In the genomic region with DNA sequence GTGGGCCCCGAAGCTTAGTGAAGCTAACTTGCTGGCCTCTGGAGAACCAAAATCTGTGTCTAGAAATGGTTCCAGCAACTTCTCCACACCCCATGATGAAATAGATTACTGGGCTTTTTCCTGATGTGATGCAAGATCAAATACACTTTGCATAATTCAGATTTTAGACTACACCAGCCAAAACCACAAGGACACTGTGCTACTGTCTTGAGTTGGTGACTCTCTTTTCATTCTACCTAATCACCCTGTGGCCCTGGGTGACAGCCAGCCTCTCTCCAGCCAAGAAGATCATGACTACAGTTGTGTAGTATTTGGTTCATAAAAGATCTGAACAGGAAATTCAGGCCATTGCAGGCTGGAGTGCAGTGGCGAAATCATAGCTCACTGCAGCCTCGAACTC, we compare ENCODE assay signal across 11 cellular contexts. TPM values are rescaled to one million over a fixed set of nuclear protein-coding genes. Genes with fewer than 3 reads are reported as not detected.
A peak's percentile ranks its signal among the peaks of the same experiment; 100 is the strongest.
DNase-seq lines count a peak whose midpoint lies in the region; ATAC-seq and TF ChIP-seq lines count a peak whose summit lies in the region.
"Had no signal": no experiment of that assay in that cellular context is flagged by ENCODE, and none has a peak within 500 bp of the region (broad histone marks: within the 10 kb centered on the region; RNA-seq: fewer than 3 reads in every experiment).

No MANE protein-coding gene starts in this region.

- H4K20me1 ChIP-seq in GM23248 (ENCODE audit: insufficient read depth): no peaks in the 10 kb centered on the region

- H3K9ac ChIP-seq in GM23248 (no peak overlapping the region), SK-N-MC (ENCODE audit: insufficient read length) (no peak overlapping the region)

- TF ChIP-seq CTCF in AG09309 (IDR thresholded peaks at IDR 0.05; ENCODE audit: control insufficient read depth, insufficient read depth, low read depth, low read length, missing control alignments): no peak
- no peak for TF ChIP-seq CTCF in gastroesophageal sphincter (IDR thresholded peaks at IDR 0.05)
- TF ChIP-seq CTCF in WERI-Rb-1 (IDR thresholded peaks at IDR 0.05; ENCODE audit: low read depth, low read length): no peak

- H3K36me3 ChIP-seq in GM23248 (ENCODE audit: low read depth): no peaks in the 10 kb centered on the region
- H3K36me3 ChIP-seq in SK-N-MC (ENCODE audit: insufficient read depth, low read length): no peaks in the 10 kb centered on the region
- no peaks in the 10 kb centered on the region for H3K36me3 ChIP-seq in gastroesophageal sphincter
- no peaks in the 10 kb centered on the region for H3K36me3 ChIP-seq in WERI-Rb-1

- H3K27me3 ChIP-seq in GM23248 (replicated peaks; ENCODE audit: insufficient read depth) (peaks cover 6% of the 10 kb centered on the region; the same call in 1 of the 2 replicates), gastroesophageal sphincter (peaks cover 40% of the 10 kb centered on the region), WERI-Rb-1 (ENCODE audit: insufficient read depth, low read depth, severe bottlenecking) (peaks cover 32% of the 10 kb centered on the region)

- peak; percentile 29 for DNase-seq in AG09309 (ENCODE audit: low read depth)
- DNase-seq in GM23248: peak; percentile 81
- no peak for DNase-seq in SK-N-MC (ENCODE audit: low read depth, low spot score)
- no peak for DNase-seq in G401 (ENCODE audit: low spot score)
- DNase-seq in NCI-H2196 treated with DMSO at 0.1 percent for 48 hours (lab: John Stamatoyannopoulos, UW; ENCODE audit: unreplicated experiment): no peak
- DNase-seq in GM19240 (ENCODE audit: insufficient read length, low spot score): no peak
- no peak for DNase-seq in WERI-Rb-1
- DNase-seq: dermis blood vessel endothelial cell, NCI-H446 treated with DMSO at 0.1 percent for 48 hours had no signal

- peak; percentile 67 for ATAC-seq in gastroesophageal sphincter

- 21 to 32% methylated on average over 3 of the region's 3 CpGs for WGBS in GM23248 (ENCODE audit: low coverage in 1 of 2, low lambda C conversion rate in 2 of 2, missing lambda C conversion rate in 2 of 2), 2 experiments
- 75 to 100% methylated on average over 1 to 2 of the region's 3 CpGs for WGBS in gastroesophageal sphincter (ENCODE audit: low coverage in 1 of 2), 2 donors

- TF ChIP-seq EP300 in gastroesophageal sphincter (IDR thresholded peaks at IDR 0.05): no peak

- H2AFZ ChIP-seq in GM23248: peak overlapping the region; percentile 52

- H3K4me3 ChIP-seq in AG09309 (ENCODE audit: control insufficient read depth, low read depth, low read length) (no peak overlapping the region), GM23248 (no peak overlapping the region), SK-N-MC (no peak overlapping the region), gastroesophageal sphincter (no peak overlapping the region), WERI-Rb-1 (ENCODE audit: low read depth, low read length) (no peak overlapping the region)

- H3K9me3 ChIP-seq in GM23248 (ENCODE audit: low read depth): no peaks in the 10 kb centered on the region
- 0 out of 2 replicates have a peak, but pooled peaks cover 4% of the 10 kb centered on the region for H3K9me3 ChIP-seq in SK-N-MC (ENCODE audit: low read depth, low read length)
- no peaks in the 10 kb centered on the region for H3K9me3 ChIP-seq in gastroesophageal sphincter
- peaks cover 10% of the 10 kb centered on the region for H3K9me3 ChIP-seq in WERI-Rb-1 (ENCODE audit: severe bottlenecking)

- H3K4me1 ChIP-seq in GM23248 (ENCODE audit: insufficient read depth): peaks cover 11% of the 10 kb centered on the region
- no peaks in the 10 kb centered on the region for H3K4me1 ChIP-seq in gastroesophageal sphincter

- H3K9me2 ChIP-seq in GM23248 (ENCODE audit: insufficient read depth): no peaks in the 10 kb centered on the region

- H3K79me2 ChIP-seq in GM23248 (ENCODE audit: insufficient read depth): no peaks in the 10 kb centered on the region

- no peak for TF ChIP-seq POLR2A in gastroesophageal sphincter (IDR thresholded peaks at IDR 0.05)

- no peak overlapping the region for H3K4me2 ChIP-seq in GM23248 (ENCODE audit: unreplicated experiment)

- in situ Hi-C loops in GM23248 (cut with MboI): no loop called here
- in situ Hi-C loops in G401 (cut with HindIII; ENCODE audit: low sequenced_read_pairs): no loop called here

- H3F3A ChIP-seq in GM23248 (ENCODE audit: insufficient read depth): 0 out of 2 replicates have a peak, but pooled peaks cover 6% of the 10 kb centered on the region

- H3K27ac ChIP-seq in GM23248: peak overlapping the region; percentile 37
- H3K27ac ChIP-seq in SK-N-MC: peak overlapping the region; percentile 27; the same call in 1 of the 2 replicates
- no peak overlapping the region for H3K27ac ChIP-seq in gastroesophageal sphincter
- H3K27ac ChIP-seq in WERI-Rb-1: no peak overlapping the region

RNA-seq across cellular contexts. Expression of a gene that starts 22.2 kb away (rescaled TPM):
- total RNA-seq in GM23248 (2014; rRNA removed; shearing (Covaris generic)): not detected in 2 replicates
- polyA plus RNA-seq in GM23248 (2016; fragmentation: Nextera tagmentation; extraction: Ambion mirVana): not detected in 2 replicates
- 100 to 1,000 TPM in 1 of 4 donors, 1 to 10 TPM in 3; 1.5 to 128 (median 4.5) TPM for total RNA-seq in gastroesophageal sphincter
- total RNA-seq in G401 (2014; rRNA removed; shearing (Covaris generic)): 1.1 TPM in 1 of 2 replicates, not detected in the other
- total RNA-seq: dermis blood vessel endothelial cell had no signal
- polyA plus RNA-seq: neural cell had no signal

RNA-seq across cellular contexts. Expression of a gene that starts 24.2 kb away (rescaled TPM):
- total RNA-seq in GM23248 (2014; rRNA removed; shearing (Covaris generic)): not detected in 2 replicates
- polyA plus RNA-seq in GM23248 (2016; fragmentation: Nextera tagmentation; extraction: Ambion mirVana): not detected in 2 replicates
- total RNA-seq in gastroesophageal sphincter: under 1 TPM in 1 of 4 donors, not detected in 3; 0.62 TPM
- not detected in 2 replicates for total RNA-seq in G401 (2014; rRNA removed; shearing (Covaris generic))
- polyA plus RNA-seq: neural cell had no signal

RNA-seq across cellular contexts. Expression of a gene that starts 34.3 kb away (rescaled TPM):
- 27.2 and 34.5 TPM in 2 replicates for total RNA-seq in GM23248 (2014; rRNA removed; shearing (Covaris generic))
- polyA plus RNA-seq in GM23248 (2016; fragmentation: Nextera tagmentation; extraction: Ambion mirVana): 20.2 and 22.6 TPM in 2 replicates
- total RNA-seq in gastroesophageal sphincter: 10 to 100 TPM; 25.3 to 32.2 (median 29.5) TPM
- total RNA-seq in G401 (2014; rRNA removed; shearing (Covaris generic)): 10.0 and 12.9 TPM in 2 replicates
- polyA plus RNA-seq: neural cell had no signal

Comparison
In these comparisons a context has a peak if more than half of its experiments do, and no peak if none do; other contexts are left out.
1. DNase-seq: peak in AG09309 (single experiment) and GM23248 (single experiment); none in SK-N-MC (single experiment), G401 (single experiment), NCI-H2196 treated with DMSO at 0.1 percent for 48 hours (single experiment), GM19240 (single experiment) and WERI-Rb-1 (single experiment).
2. H3K27ac ChIP-seq: peak in GM23248 (single experiment) and SK-N-MC (single experiment); none in gastroesophageal sphincter (0 of 4) and WERI-Rb-1 (single experiment).